Comparison of ENCODE assay signal across 20 cellular contexts in the genomic region with DNA sequence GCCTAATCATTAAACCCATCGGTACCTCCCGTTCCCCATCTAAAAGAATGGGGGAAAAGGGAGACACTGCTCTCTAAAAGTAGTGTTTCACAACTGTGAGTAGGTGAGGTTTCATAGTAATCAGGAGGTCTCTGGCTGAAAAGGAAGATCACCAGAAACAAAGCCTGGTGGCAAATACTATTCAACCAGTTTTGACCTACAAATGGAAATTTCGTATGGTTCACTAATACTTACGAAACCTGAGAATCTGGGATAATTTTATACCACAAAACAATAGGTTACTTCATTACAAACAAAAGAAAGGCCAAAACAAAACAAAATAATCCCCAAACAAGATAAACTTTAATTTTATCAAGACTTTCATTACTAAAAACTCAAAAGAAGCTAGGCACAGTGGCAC. TPM values are rescaled to one million over a fixed set of nuclear protein-coding genes. Genes with fewer than 3 reads are reported as not detected.
DNase-seq lines count a peak whose midpoint lies in the region; ATAC-seq and TF ChIP-seq lines count a peak whose summit lies in the region.
"Had no signal": no experiment of that assay in that cellular context is flagged by ENCODE, and none has a peak within 500 bp of the region (broad histone marks: within the 10 kb centered on the region; RNA-seq: fewer than 3 reads in every experiment).

No MANE protein-coding gene starts in this region.

- peaks cover 22% of the 10 kb centered on the region; the same call in 2 of the 3 replicates for H3K4me1 Mint-ChIP-seq in GM23338
- H3K4me1 Mint-ChIP-seq: CD4-positive, alpha-beta memory T cell had no signal

- no peak for TF ChIP-seq EP300 in stomach (IDR thresholded peaks at IDR 0.05)

- H3K4me3 ChIP-seq in GM23338 (no peak overlapping the region), osteoblast (ENCODE audit: insufficient read depth, low read length) (no peak overlapping the region), stomach (no peak overlapping the region)
- H3K4me3 ChIP-seq: BLaER1 had no signal

- H3K4me3 Mint-ChIP-seq in GM23338 = no peak overlapping the region
- H3K4me3 Mint-ChIP-seq: CD14-positive monocyte; CD4-positive, alpha-beta memory T cell; CD4-positive, CD25-positive, alpha-beta regulatory T cell; CD8-positive, alpha-beta memory T cell had no signal

- TF ChIP-seq POLR2A in stomach (IDR thresholded peaks at IDR 0.05) = no peak

- H3K27ac ChIP-seq in GM23338 (ENCODE audit: low read depth) = no peak overlapping the region
- H3K27ac ChIP-seq in osteoblast (ENCODE audit: low read depth, low read length) = no peak overlapping the region
- no peak overlapping the region for H3K27ac ChIP-seq in stomach
- H3K27ac ChIP-seq: BLaER1 had no signal

- ATAC-seq in GM23338 = peak; percentile 25; the same call in 2 of the 3 replicates
- ATAC-seq in GM18511 (IDR thresholded peaks at IDR 0.05; ENCODE audit: unreplicated experiment) = no peak

- H3K27ac Mint-ChIP-seq in GM23338 = no peak overlapping the region
- H3K27ac Mint-ChIP-seq: CD14-positive monocyte; CD4-positive, alpha-beta memory T cell; CD4-positive, CD25-positive, alpha-beta regulatory T cell; CD8-positive, alpha-beta memory T cell had no signal

- H3K4me1 ChIP-seq in GM23338 (ENCODE audit: insufficient read depth) (peaks cover 26% of the 10 kb centered on the region), osteoblast (ENCODE audit: insufficient read depth, low read length) (no peaks in the 10 kb centered on the region), stomach (peaks cover 0 to 41% (median 14%) of the 10 kb centered on the region in 4 donors)
- H3K4me1 ChIP-seq: BE2C, BLaER1, Caco-2 had no signal

- H3K36me3 Mint-ChIP-seq in GM23338 (ENCODE audit: low read depth) = no peaks in the 10 kb centered on the region
- H3K36me3 Mint-ChIP-seq: CD14-positive monocyte; CD4-positive, alpha-beta memory T cell; CD4-positive, CD25-positive, alpha-beta regulatory T cell; CD8-positive, alpha-beta memory T cell had no signal

- H3K9me2 ChIP-seq in GM23338 (ENCODE audit: insufficient read depth) = no peaks in the 10 kb centered on the region

- WGBS in stomach, 5 donors = 84 to 90% (median 86%) methylated on average over 4 of the region's 4 CpGs

- TF ChIP-seq CTCF in GM23338 (conservative IDR thresholded peaks at IDR 0.05; ENCODE audit: low read depth in 2 of 2) (no peak), osteoblast (IDR thresholded peaks at IDR 0.05; ENCODE audit: extremely low read depth, low read depth, low read length) (no peak), stomach (IDR thresholded peaks at IDR 0.05) (no peak)

- H3K4me2 ChIP-seq in GM23338 (no peak overlapping the region), osteoblast (ENCODE audit: insufficient read depth, low read length) (no peak overlapping the region)
- H3K4me2 ChIP-seq: BLaER1 had no signal

- H3K27me3 Mint-ChIP-seq in GM23338 (ENCODE audit: insufficient read depth, low read depth, poor library complexity) = peaks cover 86% of the 10 kb centered on the region

- H3K27me3 ChIP-seq in GM23338 (ENCODE audit: insufficient read depth) = peaks cover 100% of the 10 kb centered on the region
- H3K27me3 ChIP-seq in osteoblast (ENCODE audit: insufficient read depth, low read length) = no peaks in the 10 kb centered on the region
- H3K27me3 ChIP-seq in stomach = no peaks in the 10 kb centered on the region
- H3K27me3 ChIP-seq: BE2C had no signal

- H3K79me2 ChIP-seq in GM23338 (replicated peaks; ENCODE audit: insufficient read depth) = no peaks in the 10 kb centered on the region
- no peaks in the 10 kb centered on the region for H3K79me2 ChIP-seq in osteoblast (ENCODE audit: insufficient read depth, low read length)

- H3K36me3 ChIP-seq in GM23338 (ENCODE audit: insufficient read depth) (no peaks in the 10 kb centered on the region), osteoblast (ENCODE audit: insufficient read depth, low read length) (no peaks in the 10 kb centered on the region), stomach (peaks cover 0 to 6% (median 0%) of the 10 kb centered on the region in 4 donors)
- H3K36me3 ChIP-seq: BE2C, BLaER1 had no signal

- H3K9me3 Mint-ChIP-seq in GM23338 = no peaks in the 10 kb centered on the region
- H3K9me3 Mint-ChIP-seq: CD4-positive, alpha-beta memory T cell; CD8-positive, alpha-beta memory T cell had no signal

- DNase-seq in GM23338 (ENCODE audit: low spot score) = no peak
- peak; percentile 35 for DNase-seq in NCI-H69 (lab: John Stamatoyannopoulos, UW)
- peak; percentile 10 for DNase-seq in cerebellar cortex (ENCODE audit: low spot score)
- DNase-seq in osteoblast (ENCODE audit: insufficient read length, low spot score, missing footprints) = peak; percentile 17
- DNase-seq in stomach = no peak
- no peak for DNase-seq in COLO829 (ENCODE audit: low spot score)
- DNase-seq: 8988T; ACHN; BE2C; C1 segment of cervical spinal cord; Caco-2; Calu3; CD4-positive, alpha-beta memory T cell; CD4-positive, CD25-positive, alpha-beta regulatory T cell; CD8-positive, alpha-beta memory T cell; DMS79 treated with DMSO at 0.1 percent for 48 hours; GF-D8 had no signal

- no peaks in the 10 kb centered on the region for H3F3A ChIP-seq in GM23338 (replicated peaks; ENCODE audit: low read depth)

- H4K20me1 ChIP-seq in GM23338 (replicated peaks; ENCODE audit: insufficient read depth) (no peaks in the 10 kb centered on the region; the same call in 1 of the 2 replicates), osteoblast (ENCODE audit: insufficient read depth, low read length) (no peaks in the 10 kb centered on the region)
- H4K20me1 ChIP-seq: BLaER1 had no signal

- H3K9me3 ChIP-seq in osteoblast (ENCODE audit: low read depth, low read length) (no peaks in the 10 kb centered on the region), stomach (no peaks in the 10 kb centered on the region)
- H3K9me3 ChIP-seq: BE2C, BLaER1, Caco-2 had no signal

- intact Hi-C loops in stomach (cut with DNase I; ENCODE audit: low total_unique reads) = no loop called here

- H2AFZ ChIP-seq in GM23338 (no peak overlapping the region), osteoblast (ENCODE audit: low read length) (no peak overlapping the region)

TF ChIP-seq in GM23338, 12 proteins besides CTCF, POLR2A, EP300 and RAD21 (continues in another document):
- TF ChIP-seq NANOG (IDR thresholded peaks at IDR 0.05; ENCODE audit: borderline replicate concordance) = no peak
- TF ChIP-seq CREB1 (CRISPR knock-in tag; IDR thresholded peaks at IDR 0.05; ENCODE audit: low read depth) = no peak
- no peak for TF ChIP-seq ZNF114 (CRISPR knock-in tag; IDR thresholded peaks at IDR 0.05)

RNA-seq across cellular contexts. Expression of a gene that starts 28.4 kb away (rescaled TPM):
- 63.4 and 66.7 TPM in 2 replicates for total RNA-seq in GM23338 (2014; rRNA removed; shearing (Covaris generic))
- 21.6 and 26.9 TPM in 2 replicates for polyA plus RNA-seq in GM23338 (2016; fragmentation: Nextera tagmentation; extraction: Ambion mirVana)
- 12.7 and 16.8 TPM in 2 replicates for total RNA-seq in osteoblast
- total RNA-seq in stomach = 10 to 100 TPM; 11.9 to 25.2 (median 14.6) TPM
- 1 to 10 TPM; 3.5 to 8.5 (median 5.4) TPM for polyA plus RNA-seq in stomach
- polyA plus RNA-seq: CD4-positive, alpha-beta memory T cell had no signal

Comparison
In these comparisons a context has a peak if more than half of its experiments do, and no peak if none do; other contexts are left out.
1. DNase-seq: peak in NCI-H69 (single experiment), cerebellar cortex (single experiment) and osteoblast (single experiment); none in GM23338 (single experiment), stomach (single experiment) and COLO829 (single experiment).